1 cellular context compared by ENCODE assay signal in genomic region chr3:39349080-39349479, GRCh38.
TF ChIP-seq lines count a peak whose summit lies in the region.

No MANE protein-coding gene starts in this region.

TF ChIP-seq in HepG2, 621 proteins besides CTCF, POLR2A, EP300 and RAD21:
- TF ChIP-seq IRF2 (CRISPR knock-in tag; IDR thresholded peaks at IDR 0.05) (no peak), DMAP1 (CRISPR knock-in tag; IDR thresholded peaks at IDR 0.05) (no peak), PBX3 (CRISPR knock-in tag; IDR thresholded peaks at IDR 0.05; ENCODE audit: borderline replicate concordance) (no peak), FOXA3 (CRISPR knock-in tag; IDR thresholded peaks at IDR 0.05) (peak; percentile 81), ZNF503 (CRISPR knock-in tag; IDR thresholded peaks at IDR 0.05) (no peak), ZNF329 (CRISPR knock-in tag; IDR thresholded peaks at IDR 0.05; ENCODE audit: low read depth) (no peak), ZNF597 (CRISPR knock-in tag; IDR thresholded peaks at IDR 0.05) (no peak), POLR2G (IDR thresholded peaks at IDR 0.05; ENCODE audit: low read depth, low read length) (no peak), ZNF598 (CRISPR knock-in tag; IDR thresholded peaks at IDR 0.05; ENCODE audit: borderline replicate concordance) (no peak), TOE1 (CRISPR knock-in tag; IDR thresholded peaks at IDR 0.05) (no peak), TOPORS (CRISPR knock-in tag; IDR thresholded peaks at IDR 0.05) (no peak), ZNF740 (CRISPR knock-in tag; IDR thresholded peaks at IDR 0.05) (no peak), FOXO4 (CRISPR knock-in tag; conservative IDR thresholded peaks at IDR 0.05) (no peak), NR2F6 (IDR thresholded peaks at IDR 0.05) (peak; percentile 39; the same call in 1 of the 2 replicates), NR2F6 (CRISPR knock-in tag; IDR thresholded peaks at IDR 0.05) (no peak), CC2D1A (CRISPR knock-in tag; IDR thresholded peaks at IDR 0.05) (no peak), ZKSCAN8 (CRISPR knock-in tag; IDR thresholded peaks at IDR 0.05; ENCODE audit: borderline replicate concordance) (no peak), NR0B2 (CRISPR knock-in tag; IDR thresholded peaks at IDR 0.05) (no peak), ATF1 (CRISPR knock-in tag; IDR thresholded peaks at IDR 0.05) (no peak), CREM (IDR thresholded peaks at IDR 0.05) (no peak), CREM (CRISPR knock-in tag; IDR thresholded peaks at IDR 0.05) (no peak), IRF9 (CRISPR knock-in tag; IDR thresholded peaks at IDR 0.05; ENCODE audit: borderline replicate concordance) (no peak), DMTF1 (CRISPR knock-in tag; IDR thresholded peaks at IDR 0.05) (no peak), ZBTB21 (CRISPR knock-in tag; IDR thresholded peaks at IDR 0.05) (no peak), SOX6 (IDR thresholded peaks at IDR 0.05) (no peak), SOX6 (CRISPR knock-in tag; IDR thresholded peaks at IDR 0.05) (peak; percentile 72), BHLHE40 (IDR thresholded peaks at IDR 0.05; ENCODE audit: low read length) (no peak), SOX5 (CRISPR knock-in tag; IDR thresholded peaks at IDR 0.05; ENCODE audit: borderline replicate concordance) (peak; percentile 80), STAG1 (CRISPR knock-in tag; IDR thresholded peaks at IDR 0.05) (no peak), MLLT10 (CRISPR knock-in tag; IDR thresholded peaks at IDR 0.05) (no peak), ZNF670 (CRISPR knock-in tag; IDR thresholded peaks at IDR 0.05; ENCODE audit: borderline replicate concordance) (no peak), SIN3B (IDR thresholded peaks at IDR 0.05; ENCODE audit: low read length) (no peak), ATRX (CRISPR knock-in tag; IDR thresholded peaks at IDR 0.05; ENCODE audit: borderline replicate concordance) (no peak), ARID2 (CRISPR knock-in tag; IDR thresholded peaks at IDR 0.05; ENCODE audit: borderline replicate concordance) (no peak), SOX13 (IDR thresholded peaks at IDR 0.05) (peak; percentile 68; the same call in 1 of the 2 replicates), SOX13 (CRISPR knock-in tag; conservative IDR thresholded peaks at IDR 0.05 in 1 of 2, IDR thresholded peaks at IDR 0.05 in 1 of 2) (peak in 1 of 2 experiments; percentile 90; a peak in 2 of 4 replicates), FOXA1 (IDR thresholded peaks at IDR 0.05) (no peak), FOXA1 (CRISPR knock-in tag; IDR thresholded peaks at IDR 0.05) (peak; percentile 57; the same call in 1 of the 2 replicates)
